Comparison of ENCODE assay signal across 8 cellular contexts in genomic region chr21:37220433-37220980, GRCh38. TPM values are rescaled to one million over a fixed set of nuclear protein-coding genes. Genes with fewer than 3 reads are reported as not detected.
DNase-seq lines count a peak whose midpoint lies in the region; TF ChIP-seq lines count a peak whose summit lies in the region.

No MANE protein-coding gene starts in this region.

- H2AK5ac ChIP-seq in mesenchymal stem cell (ENCODE audit: low read length, severe bottlenecking): no peak overlapping the region

- H2BK120ac ChIP-seq in mesenchymal stem cell (ENCODE audit: low read depth, low read length): no peak overlapping the region

- peak overlapping the region in 1 of 2 experiments; percentile 53 for H3K4ac ChIP-seq in mesenchymal stem cell (ENCODE audit: low read depth in 1 of 2, low read length in 2 of 2)

- TF ChIP-seq CTCF in VCaP (conservative IDR thresholded peaks at IDR 0.05): peak; percentile 58

- H4K91ac ChIP-seq in mesenchymal stem cell (ENCODE audit: low read length): no peak overlapping the region

- peak overlapping the region; percentile 81 for H3K9ac ChIP-seq in GM23248
- H3K9ac ChIP-seq in duodenal mucosa (ENCODE audit: low read depth in 1 of 2, low read length in 2 of 2): peak overlapping the region; percentile 12 to 42
- H3K9ac ChIP-seq in mesenchymal stem cell (ENCODE audit: low read length): peak overlapping the region; percentile 93
- H3K9ac ChIP-seq in subcutaneous abdominal adipose tissue (ENCODE audit: low read length in 5 of 5): peak overlapping the region; percentile 52 to 83 (median 57)

- no peak overlapping the region for H2BK12ac ChIP-seq in mesenchymal stem cell (ENCODE audit: low read length in 2 of 2)

- no peaks in the 10 kb centered on the region for H3K9me2 ChIP-seq in GM23248 (ENCODE audit: insufficient read depth)

- H2BK15ac ChIP-seq in mesenchymal stem cell (ENCODE audit: low read depth, poor library complexity, severe bottlenecking): no peak overlapping the region

- H3K9me3 ChIP-seq in GM23248 (ENCODE audit: low read depth) (no peaks in the 10 kb centered on the region), KOPT-K1 (ENCODE audit: insufficient read depth, low read length, poor library complexity, severe bottlenecking) (no peaks in the 10 kb centered on the region), duodenal mucosa (ENCODE audit: control insufficient read depth in 1 of 2, low read length in 2 of 2) (no peaks in the 10 kb centered on the region), mesenchymal stem cell (ENCODE audit: control insufficient read depth, low read length) (no peaks in the 10 kb centered on the region), subcutaneous abdominal adipose tissue (ENCODE audit: control insufficient read depth in 5 of 5, low read length in 5 of 5) (no peaks in the 10 kb centered on the region)

- H2AFZ ChIP-seq in GM23248 (peak overlapping the region; percentile 79), mesenchymal stem cell (ENCODE audit: low read depth, low read length) (peak overlapping the region; percentile 46)

- peaks cover 5% of the 10 kb centered on the region; the same call in 1 of the 2 replicates for H3K4me1 ChIP-seq in GM23248 (ENCODE audit: insufficient read depth)
- H3K4me1 ChIP-seq in duodenal mucosa (ENCODE audit: control insufficient read depth in 1 of 2, insufficient read depth in 2 of 2, low read length in 2 of 2): peaks cover 9% of the 10 kb centered on the region in 2 donors
- peaks cover 2% of the 10 kb centered on the region for H3K4me1 ChIP-seq in mesenchymal stem cell (ENCODE audit: control insufficient read depth, insufficient read depth, low read depth, low read length)
- H3K4me1 ChIP-seq in subcutaneous abdominal adipose tissue (ENCODE audit: control insufficient read depth in 5 of 5, insufficient read depth in 5 of 5, low read length in 5 of 5): peaks cover 4 to 21% (median 19%) of the 10 kb centered on the region in 5 donors

- no peak overlapping the region for H3K14ac ChIP-seq in mesenchymal stem cell (ENCODE audit: low read length in 2 of 2)

- H3F3A ChIP-seq in GM23248 (ENCODE audit: insufficient read depth): 0 out of 2 replicates have a peak, but pooled peaks cover 13% of the 10 kb centered on the region

- H3K4me3 ChIP-seq in GM23248 (peak overlapping the region; percentile 78), duodenal mucosa (ENCODE audit: low read depth in 1 of 2, low read length in 2 of 2) (peak overlapping the region; percentile 80 to 81), mesenchymal stem cell (ENCODE audit: insufficient read depth in 1 of 2, low read depth in 1 of 2, low read length in 2 of 2) (peak overlapping the region; percentile 9 to 91), subcutaneous abdominal adipose tissue (ENCODE audit: low read depth in 1 of 5, low read length in 5 of 5) (peak overlapping the region; percentile 70 to 89 (median 81))

- peak overlapping the region; percentile 79 for H4K8ac ChIP-seq in mesenchymal stem cell (ENCODE audit: low read length)

- H3K79me2 ChIP-seq in GM23248 (ENCODE audit: insufficient read depth): peaks cover 21% of the 10 kb centered on the region

- peak overlapping the region; percentile 71 for H3K27ac ChIP-seq in GM23248
- H3K27ac ChIP-seq in KOPT-K1 (ENCODE audit: low read depth, low read length, poor library complexity, severe bottlenecking): peak overlapping the region; percentile 76
- H3K27ac ChIP-seq in VCaP: peak overlapping the region; percentile 93
- peak overlapping the region; percentile 28 for H3K27ac ChIP-seq in duodenal mucosa (ENCODE audit: low read depth, low read length)
- no peak overlapping the region for H3K27ac ChIP-seq in mesenchymal stem cell (ENCODE audit: low read length, poor library complexity, severe bottlenecking)
- peak overlapping the region; percentile 76 for H3K27ac ChIP-seq in subcutaneous abdominal adipose tissue (ENCODE audit: low read depth, low read length)

- no peak overlapping the region for H3K23ac ChIP-seq in mesenchymal stem cell (ENCODE audit: low read length in 2 of 2)

- peak; percentile 13 for DNase-seq in NCI-H146 (lab: John Stamatoyannopoulos, UW)
- no peak for DNase-seq in NCI-H146 treated with DMSO at 0.1 percent for 48 hours (lab: John Stamatoyannopoulos, UW; ENCODE audit: unreplicated experiment)
- DNase-seq in GM23248: peak; percentile 69
- DNase-seq in mesenchymal stem cell: no peak

- in situ Hi-C loops in GM23248 (cut with MboI): no loop called here

- H2BK5ac ChIP-seq in mesenchymal stem cell (ENCODE audit: low read depth, low read length, poor library complexity, severe bottlenecking): no peak overlapping the region

- H3K36me3 ChIP-seq in GM23248 (ENCODE audit: low read depth) (peaks cover 25% of the 10 kb centered on the region), KOPT-K1 (ENCODE audit: insufficient read depth, low read length) (peaks cover 20% of the 10 kb centered on the region), duodenal mucosa (ENCODE audit: control insufficient read depth in 1 of 2, insufficient read depth in 2 of 2, low read length in 2 of 2) (peaks cover 19% of the 10 kb centered on the region in 2 donors), mesenchymal stem cell (ENCODE audit: control insufficient read depth in 1 of 2, insufficient read depth in 2 of 2, low read depth in 1 of 2, low read length in 2 of 2) (peaks cover 28 to 41% of the 10 kb centered on the region in 2 experiments), subcutaneous abdominal adipose tissue (ENCODE audit: control insufficient read depth in 5 of 5, insufficient read depth in 5 of 5, low read length in 5 of 5) (peaks cover 0 to 22% (median 21%) of the 10 kb centered on the region in 5 donors)

- H3K4me2 ChIP-seq in GM23248 (ENCODE audit: unreplicated experiment): peak overlapping the region; percentile 89
- peak overlapping the region; percentile 45 for H3K4me2 ChIP-seq in mesenchymal stem cell (ENCODE audit: low read length, poor library complexity, severe bottlenecking)

- peaks cover 7% of the 10 kb centered on the region for H3K79me1 ChIP-seq in mesenchymal stem cell (replicated peaks; ENCODE audit: low read length, poor library complexity, severe bottlenecking)

- H3K27me3 ChIP-seq in GM23248 (replicated peaks; ENCODE audit: insufficient read depth): no peaks in the 10 kb centered on the region
- H3K27me3 ChIP-seq in duodenal mucosa (ENCODE audit: control insufficient read depth in 1 of 2, insufficient read depth in 2 of 2, low read length in 2 of 2): no peaks in the 10 kb centered on the region
- H3K27me3 ChIP-seq in mesenchymal stem cell (ENCODE audit: control insufficient read depth in 1 of 2, insufficient read depth in 1 of 2, low read length in 2 of 2): no peaks in the 10 kb centered on the region
- H3K27me3 ChIP-seq in subcutaneous abdominal adipose tissue (ENCODE audit: control insufficient read depth in 5 of 5, insufficient read depth in 4 of 5, low read length in 5 of 5): no peaks in the 10 kb centered on the region

- peak overlapping the region in 1 of 2 experiments; percentile 16 for H3K18ac ChIP-seq in mesenchymal stem cell (ENCODE audit: low read depth in 1 of 2, low read length in 2 of 2)

- no peaks in the 10 kb centered on the region for H4K20me1 ChIP-seq in GM23248 (ENCODE audit: insufficient read depth)

- WGBS in GM23248 (ENCODE audit: low coverage in 1 of 2, low lambda C conversion rate in 2 of 2, missing lambda C conversion rate in 2 of 2), 2 experiments: 3 to 4% methylated on average over 29 to 35 of the region's 35 CpGs
- WGBS in mesenchymal stem cell: 51% methylated on average over 35 of the region's 35 CpGs

RNA-seq across cellular contexts. Expression of gene VPS26C, which starts 46.6 kb away (rescaled TPM):
- 44.1 and 55.0 TPM in 2 replicates for total RNA-seq in GM23248 (2014; rRNA removed; shearing (Covaris generic))
- 37.3 and 42.3 TPM in 2 replicates for polyA plus RNA-seq in GM23248 (2016; fragmentation: Nextera tagmentation; extraction: Ambion mirVana)
- polyA plus RNA-seq in mesenchymal stem cell (2013, experiment 1 of 2): 51.2 TPM
- 50.0 TPM for polyA plus RNA-seq in mesenchymal stem cell (2013, experiment 2 of 2)

Comparison
In these comparisons a context has a peak if more than half of its experiments do, and no peak if none do; other contexts are left out.
1. DNase-seq: peak in NCI-H146 (single experiment) and GM23248 (single experiment); none in NCI-H146 treated with DMSO at 0.1 percent for 48 hours (single experiment) and mesenchymal stem cell (single experiment).
2. H3K9ac ChIP-seq: peak in every context shown above with its lines; median percentile 93 in mesenchymal stem cell; 81 in GM23248; 57 in subcutaneous abdominal adipose tissue; 27 in duodenal mucosa.
3. Peak in every context shown above with its lines, with median percentiles within 50 percentile points of each other: H3K4me3 ChIP-seq.